Comparison of ENCODE assay signal across 13 cellular contexts in genomic region chr10:132638130-132638515, GRCh38.
A peak's percentile ranks its signal among the peaks of the same experiment; 100 is the strongest.
DNase-seq lines count a peak whose midpoint lies in the region; ATAC-seq, FAIRE-seq and TF ChIP-seq lines count a peak whose summit lies in the region.
"Had no signal": no experiment of that assay in that cellular context is flagged by ENCODE, and none has a peak within 500 bp of the region (broad histone marks: within the 10 kb centered on the region; RNA-seq: fewer than 3 reads in every experiment).

No MANE protein-coding gene starts in this region.

- H2AFZ ChIP-seq in trophoblast cell (ENCODE audit: insufficient read depth, low read length, poor library complexity), result no peak overlapping the region

- H2BK5ac ChIP-seq in trophoblast cell (ENCODE audit: low read depth, low read length, poor library complexity), result no peak overlapping the region

- TF ChIP-seq CTCF in WTC11 (IDR thresholded peaks at IDR 0.05), result no peak

- H3K27me3 Mint-ChIP-seq in activated CD4-positive, alpha-beta T cell treated with anti-CD3 and anti-CD28 coated beads for 36 hours, result no peaks in the 10 kb centered on the region
- no peaks in the 10 kb centered on the region for H3K27me3 Mint-ChIP-seq in WTC11 (ENCODE audit: low read depth)
- H3K27me3 Mint-ChIP-seq: activated CD4-positive, alpha-beta memory T cell treated with anti-CD3 and anti-CD28 coated beads for 36 hours; naive B cell had no signal

- H3K4me3 Mint-ChIP-seq in activated CD4-positive, alpha-beta T cell treated with anti-CD3 and anti-CD28 coated beads for 36 hours, result no peak overlapping the region
- no peak overlapping the region for H3K4me3 Mint-ChIP-seq in WTC11
- H3K4me3 Mint-ChIP-seq: activated CD4-positive, alpha-beta memory T cell treated with anti-CD3 and anti-CD28 coated beads for 36 hours; dendritic cell treated with granulocyte-macrophage colony-stimulating factor and Interleukin-4, amounts not matched to agents 40 ng/mL and 50 ng/mL, for 4 days had no signal

- no peak for FAIRE-seq in RCC 7860 (lab: Jason Lieb, UNC)
- FAIRE-seq: urothelium cell line had no signal

- no peaks in the 10 kb centered on the region for H3K79me2 ChIP-seq in trophoblast cell (ENCODE audit: control insufficient read depth, insufficient read depth, low read length, poor library complexity)

- no peak overlapping the region for H3K14ac ChIP-seq in trophoblast cell (ENCODE audit: low read length)

- no peak overlapping the region for H4K8ac ChIP-seq in trophoblast cell (ENCODE audit: low read depth, low read length)

- H3K9ac ChIP-seq in trophoblast cell (ENCODE audit: low read length), result no peak overlapping the region

- no peak overlapping the region for H3K27ac Mint-ChIP-seq in activated CD4-positive, alpha-beta T cell treated with anti-CD3 and anti-CD28 coated beads for 36 hours
- H3K27ac Mint-ChIP-seq in WTC11, result no peak overlapping the region
- H3K27ac Mint-ChIP-seq: activated CD4-positive, alpha-beta memory T cell treated with anti-CD3 and anti-CD28 coated beads for 36 hours; dendritic cell treated with granulocyte-macrophage colony-stimulating factor and Interleukin-4, amounts not matched to agents 40 ng/mL and 50 ng/mL, for 4 days had no signal

- intact Hi-C loops in activated CD4-positive, alpha-beta T cell treated with anti-CD3 and anti-CD28 coated beads for 36 hours (cut with DNase I, micrococcal nuclease), result loop anchor here (5.0 to 10.0 kb wide), 4 partner anchors 96 to 413 kb away; partner anchors contain the start of gene INPP5A (in 1 of the 2)
- intact Hi-C loops in left colon (cut with DNase I, micrococcal nuclease), result loop anchor here (2.0 to 10.0 kb wide), 4 partner anchors 103 to 243 kb away; partner anchors contain the start of genes INPP5A (in 1 of the 2) and PWWP2B (in 1 of the 2)

- no peak overlapping the region for H4K12ac ChIP-seq in trophoblast cell (ENCODE audit: low read depth, low read length)

- H3K79me1 ChIP-seq in trophoblast cell (ENCODE audit: low read length), result no peaks in the 10 kb centered on the region

- H3K4me3 ChIP-seq in trophoblast cell (ENCODE audit: low read depth, low read length), result no peak overlapping the region

- no peaks in the 10 kb centered on the region for H3K27me3 ChIP-seq in trophoblast cell (ENCODE audit: insufficient read depth, low read length)

- no peaks in the 10 kb centered on the region for H3K36me3 Mint-ChIP-seq in activated CD4-positive, alpha-beta T cell treated with anti-CD3 and anti-CD28 coated beads for 36 hours (ENCODE audit: low read depth)
- H3K36me3 Mint-ChIP-seq in WTC11, result no peaks in the 10 kb centered on the region
- H3K36me3 Mint-ChIP-seq: activated CD4-positive, alpha-beta memory T cell treated with anti-CD3 and anti-CD28 coated beads for 36 hours had no signal

- no peaks in the 10 kb centered on the region for H3K36me3 ChIP-seq in trophoblast cell (ENCODE audit: control insufficient read depth in 1 of 2, insufficient read depth in 2 of 2, low read length in 2 of 2)

- CTCF ChIA-PET in activated CD4-positive, alpha-beta T cell treated with anti-CD3 and anti-CD28 coated beads for 36 hours (lab: Charles Lee), result interaction anchor here (0.5 to 1.0 kb wide), 3 partner anchors 66 to 588 kb away, joined by 3 to 4 read pairs (median 3); no protein-coding TSS in a partner anchor
- CTCF ChIA-PET in WTC11 (lab: Charles Lee), result no interaction called here

- no peaks in the 10 kb centered on the region for H3K9me3 Mint-ChIP-seq in activated CD4-positive, alpha-beta T cell treated with anti-CD3 and anti-CD28 coated beads for 36 hours (ENCODE audit: low read depth)
- peaks cover 6% of the 10 kb centered on the region; the same call in 1 of the 2 replicates for H3K9me3 Mint-ChIP-seq in WTC11
- H3K9me3 Mint-ChIP-seq: activated CD4-positive, alpha-beta memory T cell treated with anti-CD3 and anti-CD28 coated beads for 36 hours; dendritic cell treated with granulocyte-macrophage colony-stimulating factor and Interleukin-4, amounts not matched to agents 40 ng/mL and 50 ng/mL, for 4 days had no signal

- H3K27ac ChIP-seq in substantia nigra (ENCODE audit: low read depth, low read length, poor library complexity, severe bottlenecking) (peak overlapping the region; percentile 77), trophoblast cell (ENCODE audit: low read depth, low read length) (no peak overlapping the region)

- peaks cover 4 to 6% of the 10 kb centered on the region in 2 experiments for H3K4me1 ChIP-seq in trophoblast cell (ENCODE audit: control insufficient read depth in 1 of 2, insufficient read depth in 2 of 2, low read length in 2 of 2)

- DNase-seq in activated CD4-positive, alpha-beta T cell treated with anti-CD3 and anti-CD28 coated beads for 36 hours, result no peak
- no peak for DNase-seq in activated CD4-positive, alpha-beta T cell treated with anti-CD3 and anti-CD28 coated beads for 1 hour
- DNase-seq in WTC11 (ENCODE audit: low spot score) (no peak), left colon (peak in 1 of 2 donors; percentile 20), substantia nigra (lab: John Stamatoyannopoulos, UW) (peak in 1 of 49 donors; percentile 65), trophoblast cell (no peak), RCC 7860 (ENCODE audit: low spot score) (no peak), dedifferentiated amniotic fluid mesenchymal stem cell (ENCODE audit: extremely low spot score) (no peak)
- DNase-seq: stimulated activated CD4-positive, alpha-beta T cell treated with anti-CD3 and anti-CD28 coated beads, Interleukin-4, amount 100 ng/mL, for 1 hour had no signal

- H2BK120ac ChIP-seq in trophoblast cell (ENCODE audit: insufficient read depth, low read length, poor library complexity), result no peak overlapping the region

- no peak overlapping the region for H3K4ac ChIP-seq in trophoblast cell (ENCODE audit: low read depth, low read length)

- H3K23ac ChIP-seq in trophoblast cell (ENCODE audit: low read length), result no peak overlapping the region

- no peak overlapping the region for H2BK12ac ChIP-seq in trophoblast cell (ENCODE audit: low read length)

- WGBS in trophoblast cell (ENCODE audit: extremely low coverage, insufficient coverage, insufficient read length), result no CpG with 5 or more reads among the region's 8 CpGs

- H3K9me3 ChIP-seq in trophoblast cell (ENCODE audit: insufficient read depth, low read depth, low read length), result no peaks in the 10 kb centered on the region

- H3K4me1 Mint-ChIP-seq in activated CD4-positive, alpha-beta T cell treated with anti-CD3 and anti-CD28 coated beads for 36 hours, result peaks cover 15% of the 10 kb centered on the region
- peaks cover 7% of the 10 kb centered on the region for H3K4me1 Mint-ChIP-seq in WTC11

- ATAC-seq in activated CD4-positive, alpha-beta T cell treated with anti-CD3 and anti-CD28 coated beads for 36 hours, result peak; percentile 30
- peak; percentile 20; the same call in 1 of the 2 replicates for ATAC-seq in WTC11
- peak; percentile 6 for ATAC-seq in left colon

- POLR2A ChIA-PET in activated CD4-positive, alpha-beta T cell treated with anti-CD3 and anti-CD28 coated beads for 36 hours (lab: Charles Lee), result no interaction called here
- POLR2A ChIA-PET in WTC11 (lab: Charles Lee), result no interaction called here

- no peak overlapping the region for H2AK5ac ChIP-seq in trophoblast cell (ENCODE audit: low read length)

- H3K18ac ChIP-seq in trophoblast cell (ENCODE audit: low read length), result no peak overlapping the region

- H4K91ac ChIP-seq in trophoblast cell (ENCODE audit: low read depth, low read length), result no peak overlapping the region

- H3K4me2 ChIP-seq in trophoblast cell (ENCODE audit: low read length), result no peak overlapping the region

TF ChIP-seq in WTC11, 78 proteins besides CTCF, POLR2A, EP300 and RAD21 (continues in another document):
- TF ChIP-seq ATF3 (CRISPR knock-in tag; conservative IDR thresholded peaks at IDR 0.05), result no peak
- no peak for TF ChIP-seq NR2C2 (CRISPR knock-in tag; IDR thresholded peaks at IDR 0.05)
- no peak for TF ChIP-seq TP53 (CRISPR knock-in tag; IDR thresholded peaks at IDR 0.05)
- no peak for TF ChIP-seq CREM (CRISPR knock-in tag; IDR thresholded peaks at IDR 0.05)
- TF ChIP-seq ZNF425 (CRISPR knock-in tag; conservative IDR thresholded peaks at IDR 0.05), result no peak
- TF ChIP-seq ATF2 (CRISPR knock-in tag; IDR thresholded peaks at IDR 0.05; ENCODE audit: borderline replicate concordance, low read depth), result no peak
- TF ChIP-seq GRHL2 (CRISPR knock-in tag; IDR thresholded peaks at IDR 0.05; ENCODE audit: insufficient replicate concordance, severe bottlenecking), result no peak
- no peak for TF ChIP-seq ZNF263 (CRISPR knock-in tag; IDR thresholded peaks at IDR 0.05; ENCODE audit: low read depth)
- no peak for TF ChIP-seq ZNF416 (CRISPR knock-in tag; IDR thresholded peaks at IDR 0.05)
- no peak for TF ChIP-seq RORB (CRISPR knock-in tag; IDR thresholded peaks at IDR 0.05)
